9 cellular contexts compared by ENCODE assay signal in the genomic region with DNA sequence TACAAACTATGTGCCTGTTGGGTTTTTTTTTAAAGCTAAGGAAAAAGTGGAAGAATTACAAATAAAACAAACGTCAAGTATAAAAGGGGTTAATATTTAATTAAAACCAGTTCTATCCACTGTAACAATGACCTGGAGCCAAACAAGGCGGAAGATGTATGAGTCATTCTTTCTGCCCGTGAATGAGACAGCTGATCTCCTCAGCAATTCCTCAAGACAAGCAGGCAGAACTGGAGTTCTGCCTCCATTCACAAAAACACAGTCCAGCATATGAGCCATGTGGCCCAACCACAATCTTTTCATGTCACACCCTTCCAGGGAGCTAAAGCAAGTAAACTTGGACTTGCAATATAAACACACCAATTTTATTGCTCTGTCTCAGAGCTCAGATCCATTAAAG. TPM values are rescaled to one million over a fixed set of nuclear protein-coding genes. Genes with fewer than 3 reads are reported as not detected.
DNase-seq lines count a peak whose midpoint lies in the region; ATAC-seq lines count a peak whose summit lies in the region.
"Had no signal": no experiment of that assay in that cellular context is flagged by ENCODE, and none has a peak within 500 bp of the region (broad histone marks: within the 10 kb centered on the region; RNA-seq: fewer than 3 reads in every experiment).

No MANE protein-coding gene starts in this region.

- no peak overlapping the region for H3K27ac Mint-ChIP-seq in stimulated activated memory B cell treated with anti-CD40 and anti-IgM and Interleukin-4, amounts not matched to agents 10 μg/mL and 1 μg/mL and 100 μg/mL, for 72 hours

- no peaks in the 10 kb centered on the region for H3K27me3 ChIP-seq in aorta (ENCODE audit: control insufficient read depth in 1 of 2, insufficient read depth in 2 of 2, low read length in 1 of 2)

- no peaks in the 10 kb centered on the region for H3K4me1 Mint-ChIP-seq in stimulated activated memory B cell treated with anti-CD40 and anti-IgM and Interleukin-4, amounts not matched to agents 10 μg/mL and 1 μg/mL and 100 μg/mL, for 72 hours

- no peak overlapping the region for H3K4me3 ChIP-seq in aorta (ENCODE audit: low read length in 2 of 2)
- H3K4me3 ChIP-seq: BLaER1 treated with 17β-estradiol and CSF1 and Interleukin-3, amounts not matched to agents 10 nM and 100 nM had no signal

- peak; percentile 7 for DNase-seq in NCI-H82 (lab: John Stamatoyannopoulos, UW)
- DNase-seq in NCI-H82 treated with DMSO at 0.1 percent for 48 hours (lab: John Stamatoyannopoulos, UW; ENCODE audit: unreplicated experiment), result no peak
- DNase-seq in astrocyte of the hippocampus (ENCODE audit: low read depth, low spot score), result peak; percentile 95
- DNase-seq in iPS-NIHi11 (ENCODE audit: low spot score), result peak; percentile 64
- DNase-seq in aorta, result peak in 1 of 2 donors; percentile 53

- no peaks in the 10 kb centered on the region for H3K9me3 ChIP-seq in aorta (ENCODE audit: control insufficient read depth, low read length)
- H3K9me3 ChIP-seq: BLaER1 treated with 17β-estradiol and CSF1 and Interleukin-3, amounts not matched to agents 10 nM and 100 nM had no signal

- H3K4me1 ChIP-seq in aorta (ENCODE audit: control insufficient read depth in 1 of 2, insufficient read depth in 2 of 2, low read length in 2 of 2), result no peaks in the 10 kb centered on the region
- H3K4me1 ChIP-seq: BLaER1 treated with 17β-estradiol and CSF1 and Interleukin-3, amounts not matched to agents 10 nM and 100 nM had no signal

- ATAC-seq in aorta (ENCODE audit: low FRiP score) (peak; percentile 92), GM21515 (IDR thresholded peaks at IDR 0.05; ENCODE audit: unreplicated experiment) (no peak), GM18511 (IDR thresholded peaks at IDR 0.05; ENCODE audit: unreplicated experiment) (no peak)
- ATAC-seq in stimulated activated memory B cell treated with anti-CD40 and anti-IgM and Interleukin-4, amounts not matched to agents 10 μg/mL and 1 μg/mL and 100 μg/mL, for 72 hours, result no peak

- WGBS in aorta, 2 donors, result 4 to 8% methylated on average over 3 of the region's 3 CpGs

- no peaks in the 10 kb centered on the region for H3K36me3 Mint-ChIP-seq in stimulated activated memory B cell treated with anti-CD40 and anti-IgM and Interleukin-4, amounts not matched to agents 10 μg/mL and 1 μg/mL and 100 μg/mL, for 72 hours

- H3K27ac ChIP-seq in aorta (ENCODE audit: low read depth in 1 of 2, low read length in 2 of 2), result no peak overlapping the region
- H3K27ac ChIP-seq: BLaER1 treated with 17β-estradiol and CSF1 and Interleukin-3, amounts not matched to agents 10 nM and 100 nM had no signal

- H3K27me3 Mint-ChIP-seq in stimulated activated memory B cell treated with anti-CD40 and anti-IgM and Interleukin-4, amounts not matched to agents 10 μg/mL and 1 μg/mL and 100 μg/mL, for 72 hours, result no peaks in the 10 kb centered on the region

- H3K9me3 Mint-ChIP-seq in stimulated activated memory B cell treated with anti-CD40 and anti-IgM and Interleukin-4, amounts not matched to agents 10 μg/mL and 1 μg/mL and 100 μg/mL, for 72 hours, result no peaks in the 10 kb centered on the region

- H3K4me3 Mint-ChIP-seq in stimulated activated memory B cell treated with anti-CD40 and anti-IgM and Interleukin-4, amounts not matched to agents 10 μg/mL and 1 μg/mL and 100 μg/mL, for 72 hours, result no peak overlapping the region

- no peaks in the 10 kb centered on the region for H3K36me3 ChIP-seq in aorta (ENCODE audit: control insufficient read depth in 1 of 2, insufficient read depth in 2 of 2, low read length in 1 of 2)
- H3K36me3 ChIP-seq: BLaER1 treated with 17β-estradiol and CSF1 and Interleukin-3, amounts not matched to agents 10 nM and 100 nM had no signal

- intact Hi-C loops in aorta (cut with DNase I), result no loop called here

RNA-seq across cellular contexts. Expression of gene ETV1, which starts 8.4 kb away (rescaled TPM):
- total RNA-seq in aorta, result 10 to 100 TPM in 1 of 2 donors, 1 to 10 TPM in 1; 6.5 to 15.1 TPM
- polyA plus RNA-seq in aorta, result 1 to 10 TPM; 7.1 to 9.7 TPM
